Comparison of ENCODE assay signal across 16 cellular contexts in genomic region chrX:111169141-111169540, GRCh38.
DNase-seq lines count a peak whose midpoint lies in the region; ATAC-seq and FAIRE-seq lines count a peak whose summit lies in the region.
"Had no signal": no experiment of that assay in that cellular context is flagged by ENCODE, and none has a peak within 500 bp of the region (broad histone marks: within the 10 kb centered on the region; RNA-seq: fewer than 3 reads in every experiment).

No MANE protein-coding gene starts in this region.

- no peaks in the 10 kb centered on the region for H3K4me1 Mint-ChIP-seq in T-helper 17 cell
- H3K4me1 Mint-ChIP-seq in activated naive CD8-positive, alpha-beta T cell treated with anti-CD3 and anti-CD28 coated beads, Interleukin-2, amount 50 U/mL, for 24 hours = no peaks in the 10 kb centered on the region
- H3K4me1 Mint-ChIP-seq: H9 had no signal

- no peak for ATAC-seq in T-helper 17 cell
- ATAC-seq in activated naive CD8-positive, alpha-beta T cell treated with anti-CD3 and anti-CD28 coated beads, Interleukin-2, amount 50 U/mL, for 24 hours = no peak
- ATAC-seq: CD8-positive, alpha-beta T cell had no signal

- no peaks in the 10 kb centered on the region for H3K4me1 ChIP-seq in small intestine (ENCODE audit: control insufficient read depth in 2 of 2, insufficient read depth in 1 of 2, low read depth in 1 of 2, low read length in 1 of 2)
- H3K4me1 ChIP-seq: BLaER1 had no signal

- DNase-seq in DMS53 (lab: John Stamatoyannopoulos, UW) (peak; percentile 10), DMS53 treated with DMSO at 0.1 percent for 48 hours (lab: John Stamatoyannopoulos, UW; ENCODE audit: unreplicated experiment) (no peak), T-helper 17 cell (no peak), small intestine (peak; percentile 86), SW480 (ENCODE audit: low spot score) (no peak), D341Med (ENCODE audit: low spot score) (no peak)
- DNase-seq in activated naive CD8-positive, alpha-beta T cell treated with anti-CD3 and anti-CD28 coated beads, Interleukin-2, amount 50 U/mL, for 24 hours = no peak
- DNase-seq: CD8-positive, alpha-beta T cell; COR-L47; DMS79 treated with DMSO at 0.1 percent for 48 hours; GF-D8; H9 had no signal

- H3K27me3 Mint-ChIP-seq in T-helper 17 cell = no peaks in the 10 kb centered on the region
- peaks cover 2% of the 10 kb centered on the region for H3K27me3 Mint-ChIP-seq in activated naive CD8-positive, alpha-beta T cell treated with anti-CD3 and anti-CD28 coated beads, Interleukin-2, amount 50 U/mL, for 24 hours

- H3K4me3 ChIP-seq in small intestine (ENCODE audit: low read depth in 1 of 2, low read length in 2 of 2) = no peak overlapping the region
- H3K4me3 ChIP-seq: BLaER1 had no signal

- no peaks in the 10 kb centered on the region for H3K9me3 ChIP-seq in T-helper 17 cell (ENCODE audit: control insufficient read depth, low read length, poor library complexity, severe bottlenecking)
- H3K9me3 ChIP-seq in small intestine (ENCODE audit: control insufficient read depth, low read depth) = no peaks in the 10 kb centered on the region
- H3K9me3 ChIP-seq: BLaER1 had no signal

- H3K4me3 Mint-ChIP-seq in T-helper 17 cell = peak overlapping the region; percentile 47
- H3K4me3 Mint-ChIP-seq in activated naive CD8-positive, alpha-beta T cell treated with anti-CD3 and anti-CD28 coated beads, Interleukin-2, amount 50 U/mL, for 24 hours = no peak overlapping the region
- H3K4me3 Mint-ChIP-seq: CD8-positive, alpha-beta T cell; H9 had no signal

- H3K27ac ChIP-seq in small intestine (ENCODE audit: low read depth in 1 of 2, low read length in 1 of 2) = no peak overlapping the region
- H3K27ac ChIP-seq: 22Rv1, BLaER1 had no signal

- 15 to 54% (median 26%) methylated on average over 2 of the region's 2 CpGs for WGBS in small intestine, 3 donors

- no peak overlapping the region for H3K27ac Mint-ChIP-seq in T-helper 17 cell
- no peak overlapping the region for H3K27ac Mint-ChIP-seq in activated naive CD8-positive, alpha-beta T cell treated with anti-CD3 and anti-CD28 coated beads, Interleukin-2, amount 50 U/mL, for 24 hours
- H3K27ac Mint-ChIP-seq: CD14-positive monocyte; CD8-positive, alpha-beta T cell; H9 had no signal

- no peaks in the 10 kb centered on the region for H3K9me3 Mint-ChIP-seq in activated naive CD8-positive, alpha-beta T cell treated with anti-CD3 and anti-CD28 coated beads, Interleukin-2, amount 50 U/mL, for 24 hours
- H3K9me3 Mint-ChIP-seq: CD14-positive monocyte; CD8-positive, alpha-beta T cell; H9 had no signal

- H3K36me3 ChIP-seq in small intestine (ENCODE audit: control insufficient read depth in 2 of 2, insufficient read depth in 2 of 2, low read length in 2 of 2) = no peaks in the 10 kb centered on the region
- H3K36me3 ChIP-seq: BLaER1 had no signal

- H3K27me3 ChIP-seq in small intestine (ENCODE audit: control insufficient read depth in 2 of 2, insufficient read depth in 2 of 2, low read length in 2 of 2) = no peaks in the 10 kb centered on the region

- peak; percentile 78 for FAIRE-seq in islet of Langerhans (lab: Jason Lieb, UNC)
- FAIRE-seq in small intestine (lab: Jason Lieb, UNC) = no peak

- no peaks in the 10 kb centered on the region for H3K36me3 Mint-ChIP-seq in T-helper 17 cell (ENCODE audit: low read depth)
- H3K36me3 Mint-ChIP-seq in activated naive CD8-positive, alpha-beta T cell treated with anti-CD3 and anti-CD28 coated beads, Interleukin-2, amount 50 U/mL, for 24 hours (ENCODE audit: low read depth) = no peaks in the 10 kb centered on the region
- H3K36me3 Mint-ChIP-seq: CD14-positive monocyte; CD8-positive, alpha-beta T cell had no signal

Comparison
In these comparisons a context has a peak if more than half of its experiments do, and no peak if none do; other contexts are left out.
1. DNase-seq: peak in DMS53 (single experiment) and small intestine (single experiment); none in DMS53 treated with DMSO at 0.1 percent for 48 hours (single experiment), T-helper 17 cell (0 of 3), activated naive CD8-positive, alpha-beta T cell treated with anti-CD3 and anti-CD28 coated beads, Interleukin-2, amount 50 U/mL, for 24 hours (single experiment), SW480 (single experiment) and D341Med (single experiment).